ENCODE assay signal across 1 cellular context in genomic region chr17:71777048-71777638, GRCh38.
TF ChIP-seq lines count a peak whose summit lies in the region.

No MANE protein-coding gene starts in this region.

TF ChIP-seq in A549, 52 proteins besides CTCF, POLR2A, EP300 and RAD21 (continued from another document):
- no peak for TF ChIP-seq CEBPB (IDR thresholded peaks at IDR 0.05)
- TF ChIP-seq HOXB13 (CRISPR knock-in tag; IDR thresholded peaks at IDR 0.05; ENCODE audit: low read depth) = no peak
